In the genomic region with DNA sequence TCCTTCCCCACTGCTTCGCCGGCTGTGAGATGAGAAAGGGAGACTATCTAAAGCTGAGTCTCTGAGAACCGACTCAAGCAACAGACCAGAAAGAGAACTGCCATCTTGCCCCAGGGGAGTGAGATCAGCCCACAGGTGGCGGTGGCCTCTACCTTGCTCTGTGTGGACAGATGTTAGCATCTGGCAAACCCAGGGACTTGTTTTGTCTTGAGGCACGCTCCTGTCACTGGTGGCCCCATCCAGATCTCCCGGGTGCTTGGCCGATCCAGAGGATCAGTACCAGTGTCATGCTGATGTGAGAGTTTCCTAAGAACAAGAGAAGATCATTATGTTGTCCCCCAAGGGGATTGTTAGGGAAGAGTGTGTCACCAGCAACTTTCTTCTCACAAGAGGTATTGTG, we compare ENCODE assay signal across 26 cellular contexts.
"Had no signal": no experiment of that assay in that cellular context is flagged by ENCODE, and none has a peak within 500 bp of the region (broad histone marks: within the 10 kb centered on the region; RNA-seq: fewer than 3 reads in every experiment).

No MANE protein-coding gene starts in this region.

- DNase-seq: occipital lobe; ovary; psoas muscle; right cardiac atrium; right lobe of liver; sigmoid colon; small intestine; stimulated activated CD4-positive, alpha-beta T cell treated with anti-CD3 and anti-CD28 coated beads, Interleukin-15, amount 100 ng/mL, for 24 hours; stimulated activated CD4-positive, alpha-beta T cell treated with anti-CD3 and anti-CD28 coated beads, Interleukin-2, amount 100 ng/mL, for 24 hours; stimulated activated CD4-positive, alpha-beta T cell treated with anti-CD3 and anti-CD28 coated beads, Interleukin-2, amount 100 ng/mL, for 48 hours; stimulated activated CD4-positive, alpha-beta T cell treated with anti-CD3 and anti-CD28 coated beads, Interleukin-4, amount 100 ng/mL, for 24 hours; stimulated activated naive B cell treated with anti-CD40 and anti-IgM and Interleukin-4, amounts not matched to agents 10 μg/mL and 1 μg/mL and 100 μg/mL, for 72 hours; stimulated activated naive CD4-positive, alpha-beta T cell treated with Interleukin-2 at 50 U/mL for 16 hours; stomach; thyroid gland; trophoblast cell; upper lobe of left lung had no signal

- H3K4me1 Mint-ChIP-seq: nephron; neural progenitor cell; stimulated activated effector memory CD8-positive, alpha-beta T cell treated with anti-CD3 and anti-CD28 coated beads, Interleukin-12 subunit alpha, Interleukin-12 subunit beta, amount 100 ng/mL, for 72 hours had no signal

- H3K9me3 Mint-ChIP-seq: nephron; stimulated activated effector memory CD8-positive, alpha-beta T cell treated with anti-CD3 and anti-CD28 coated beads, Interleukin-12 subunit alpha, Interleukin-12 subunit beta, amount 100 ng/mL, for 72 hours; stimulated activated naive CD8-positive, alpha-beta T cell treated with anti-CD3 and anti-CD28 coated beads, Interleukin-15, Interleukin-2, amounts not matched to agents 100 ng/mL and 50 ng/mL, for 24 hours had no signal

- H3K4me3 Mint-ChIP-seq: nephron; neural progenitor cell; stimulated activated effector memory CD8-positive, alpha-beta T cell treated with anti-CD3 and anti-CD28 coated beads, Interleukin-12 subunit alpha, Interleukin-12 subunit beta, amount 100 ng/mL, for 72 hours; stimulated activated naive B cell treated with anti-CD40 and anti-IgM and Interleukin-4, amounts not matched to agents 10 μg/mL and 1 μg/mL and 100 μg/mL, for 72 hours; stimulated activated naive CD8-positive, alpha-beta T cell treated with anti-CD3 and anti-CD28 coated beads, Interleukin-15, Interleukin-2, amounts not matched to agents 100 ng/mL and 50 ng/mL, for 24 hours had no signal

- H3K27me3 ChIP-seq: neural progenitor cell, ovary, right lobe of liver, sigmoid colon, stomach, thyroid gland, tibial nerve, upper lobe of left lung, vagina had no signal

- ATAC-seq: psoas muscle; right cardiac atrium; right lobe of liver; stimulated activated effector memory CD8-positive, alpha-beta T cell treated with anti-CD3 and anti-CD28 coated beads, Interleukin-12 subunit alpha, Interleukin-12 subunit beta, amount 100 ng/mL, for 72 hours; stimulated activated naive B cell treated with anti-CD40 and anti-IgM and Interleukin-4, amounts not matched to agents 10 μg/mL and 1 μg/mL and 100 μg/mL, for 72 hours had no signal

- H3K36me3 Mint-ChIP-seq: neural progenitor cell; stimulated activated effector memory CD8-positive, alpha-beta T cell treated with anti-CD3 and anti-CD28 coated beads, Interleukin-12 subunit alpha, Interleukin-12 subunit beta, amount 100 ng/mL, for 72 hours; stimulated activated naive B cell treated with anti-CD40 and anti-IgM and Interleukin-4, amounts not matched to agents 10 μg/mL and 1 μg/mL and 100 μg/mL, for 72 hours had no signal

- H3K36me3 ChIP-seq: neural progenitor cell, ovary, right lobe of liver, sigmoid colon, stomach, thoracic aorta, thyroid gland, tibial nerve, upper lobe of left lung, vagina had no signal

- H3K4me1 ChIP-seq: neural progenitor cell, parathyroid adenoma, psoas muscle, right lobe of liver, sigmoid colon, stomach, thyroid gland, tibial nerve, upper lobe of left lung, vagina had no signal

- H3K27ac ChIP-seq: neural progenitor cell, ovary, parathyroid adenoma, psoas muscle, right lobe of liver, sigmoid colon, stomach, thoracic aorta, thyroid gland, tibial nerve, upper lobe of left lung, vagina had no signal

- H3K4me3 ChIP-seq: neural progenitor cell, ovary, psoas muscle, right lobe of liver, sigmoid colon, stomach, thoracic aorta, thyroid gland, tibial nerve, upper lobe of left lung, vagina had no signal

- H3K27ac Mint-ChIP-seq: nephron; neural progenitor cell; progenitor cell of endocrine pancreas; stimulated activated effector memory CD8-positive, alpha-beta T cell treated with anti-CD3 and anti-CD28 coated beads, Interleukin-12 subunit alpha, Interleukin-12 subunit beta, amount 100 ng/mL, for 72 hours; stimulated activated naive B cell treated with anti-CD40 and anti-IgM and Interleukin-4, amounts not matched to agents 10 μg/mL and 1 μg/mL and 100 μg/mL, for 72 hours; stimulated activated naive CD8-positive, alpha-beta T cell treated with anti-CD3 and anti-CD28 coated beads, Interleukin-15, Interleukin-2, amounts not matched to agents 100 ng/mL and 50 ng/mL, for 24 hours had no signal

- H3K9me3 ChIP-seq: ovary, psoas muscle, right lobe of liver, sigmoid colon, stomach, thoracic aorta, thyroid gland, upper lobe of left lung, vagina had no signal
